14 cellular contexts compared by ENCODE assay signal in genomic region chr2:121398853-121399252, GRCh38.
"Had no signal": no experiment of that assay in that cellular context is flagged by ENCODE, and none has a peak within 500 bp of the region (broad histone marks: within the 10 kb centered on the region; RNA-seq: fewer than 3 reads in every experiment).

No MANE protein-coding gene starts in this region.

- H3K9me3 ChIP-seq: thyroid gland had no signal

- H3K27ac Mint-ChIP-seq: activated naive CD4-positive, alpha-beta T cell treated with anti-CD3 and anti-CD28 coated beads for 36 hours; activated T-helper 1 cell treated with anti-CD3 and anti-CD28 coated beads, Interleukin-12 subunit alpha, Interleukin-12 subunit beta, Interleukin-2, Interleukin-4 antibody, amounts not matched to agents 30 ng/mL and 10 ng/mL and 1 ng/mL, durations not matched to agents 14 hours and 24 hours and 36 hours had no signal

- H3K27me3 Mint-ChIP-seq: naive B cell had no signal

- H3K4me3 ChIP-seq: lung, skin epidermis, thyroid gland had no signal

- DNase-seq: activated CD4-positive, alpha-beta T cell treated with anti-CD3 and anti-CD28 coated beads, Interleukin-2, amount 50 U/mL, for 4 hours; activated naive CD4-positive, alpha-beta T cell treated with anti-CD3 and anti-CD28 coated beads for 36 hours; central memory CD4-positive, alpha-beta T cell; cortex of kidney; effector memory CD4-positive, alpha-beta T cell; erythroblast; immature natural killer cell; left cardiac atrium; naive B cell; retina; thyroid gland had no signal

- H3K4me1 Mint-ChIP-seq: naive B cell had no signal

- H3K9me3 Mint-ChIP-seq: activated naive CD4-positive, alpha-beta T cell treated with anti-CD3 and anti-CD28 coated beads for 36 hours; activated T-helper 1 cell treated with anti-CD3 and anti-CD28 coated beads, Interleukin-12 subunit alpha, Interleukin-12 subunit beta, Interleukin-2, Interleukin-4 antibody, amounts not matched to agents 30 ng/mL and 10 ng/mL and 1 ng/mL, durations not matched to agents 14 hours and 24 hours and 36 hours; immature natural killer cell; naive B cell had no signal

- H3K27me3 ChIP-seq: thyroid gland had no signal

- H3K4me1 ChIP-seq: thyroid gland had no signal

- H3K4me3 Mint-ChIP-seq: activated naive CD4-positive, alpha-beta T cell treated with anti-CD3 and anti-CD28 coated beads for 36 hours; activated T-helper 1 cell treated with anti-CD3 and anti-CD28 coated beads, Interleukin-12 subunit alpha, Interleukin-12 subunit beta, Interleukin-2, Interleukin-4 antibody, amounts not matched to agents 30 ng/mL and 10 ng/mL and 1 ng/mL, durations not matched to agents 14 hours and 24 hours and 36 hours; immature natural killer cell had no signal

- H3K27ac ChIP-seq: skin epidermis, thyroid gland had no signal
